Comparison of ENCODE assay signal across 23 cellular contexts in the genomic region with DNA sequence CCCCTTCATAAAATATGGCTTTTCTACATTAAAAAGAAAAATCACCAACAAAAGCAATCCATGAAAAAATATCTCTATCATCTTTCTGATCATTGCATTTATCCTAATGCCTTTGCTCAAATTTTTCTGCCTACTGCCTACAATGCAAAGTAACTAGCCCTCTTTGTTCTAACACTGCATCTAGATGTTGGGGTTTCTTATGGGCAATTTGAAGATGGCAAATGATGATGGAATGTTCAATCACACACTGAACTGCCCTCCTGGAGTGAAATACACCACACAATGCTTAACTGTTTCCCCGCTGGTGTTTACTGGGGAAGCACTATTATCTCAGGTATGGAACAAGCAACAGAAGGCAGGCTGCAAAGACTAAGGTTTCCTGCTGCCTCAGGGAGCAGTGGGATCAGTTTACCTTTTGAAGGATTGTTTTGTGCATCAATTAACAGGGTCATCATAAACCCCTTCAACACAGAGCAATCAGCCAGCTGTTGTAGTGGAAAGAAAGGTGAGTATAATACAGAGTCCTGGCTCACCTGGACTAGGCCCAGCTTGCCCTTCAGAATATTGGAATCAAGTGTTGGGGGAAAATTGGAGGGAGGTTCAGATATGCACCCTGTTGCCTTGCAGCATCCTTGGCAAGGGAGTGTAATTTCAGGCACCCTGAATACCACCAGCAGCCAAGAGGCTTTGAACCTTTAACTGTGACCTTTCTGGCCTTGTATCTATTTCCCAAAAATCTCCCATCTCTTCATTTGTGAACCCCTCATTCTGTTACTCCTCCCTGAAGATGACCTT.
"Had no signal": no experiment of that assay in that cellular context is flagged by ENCODE, and none has a peak within 500 bp of the region (broad histone marks: within the 10 kb centered on the region; RNA-seq: fewer than 3 reads in every experiment).

No MANE protein-coding gene starts in this region.

- H3K9me3 ChIP-seq: left lung, lower lobe of right lung, ovary, right atrium auricular region, right lobe of liver, suprapubic skin, thoracic aorta, tibial artery, uterus had no signal

- H3K4me3 ChIP-seq: left lung, lower lobe of right lung, ovary, right atrium auricular region, right lobe of liver, suprapubic skin, thoracic aorta, tibial artery, uterus had no signal

- H3K27me3 ChIP-seq: left lung, ovary, right atrium auricular region, right lobe of liver, suprapubic skin, tibial artery, uterus had no signal

- DNase-seq: hippocampal formation; immature natural killer cell; kidney; left colon; left lung; lower lobe of right lung; mammary epithelial cell; mesenchymal stem cell; naive B cell; natural killer cell; nephron progenitor cell; ovary; right lobe of liver; stimulated activated CD4-positive, alpha-beta T cell treated with anti-CD3 and anti-CD28 coated beads, Interleukin-12 subunit alpha, Interleukin-12 subunit beta, amount 100 ng/mL, for 4 hours; stimulated activated CD4-positive, alpha-beta T cell treated with anti-CD3 and anti-CD28 coated beads, Interleukin-4, amount 100 ng/mL, for 24 hours; stimulated activated naive CD4-positive, alpha-beta T cell; tibial artery; trophoblast cell; uterus had no signal

- FAIRE-seq: islet of Langerhans, kidney had no signal

- H3K36me3 ChIP-seq: left lung, lower lobe of right lung, ovary, right atrium auricular region, right lobe of liver, suprapubic skin, thoracic aorta, tibial artery, uterus had no signal

- H3K27ac ChIP-seq: left lung, lower lobe of right lung, ovary, right atrium auricular region, right lobe of liver, suprapubic skin, thoracic aorta, tibial artery, uterus had no signal

- H3K4me1 ChIP-seq: left lung, lower lobe of right lung, right atrium auricular region, right lobe of liver, suprapubic skin, tibial artery, uterus had no signal
